In the genomic region with DNA sequence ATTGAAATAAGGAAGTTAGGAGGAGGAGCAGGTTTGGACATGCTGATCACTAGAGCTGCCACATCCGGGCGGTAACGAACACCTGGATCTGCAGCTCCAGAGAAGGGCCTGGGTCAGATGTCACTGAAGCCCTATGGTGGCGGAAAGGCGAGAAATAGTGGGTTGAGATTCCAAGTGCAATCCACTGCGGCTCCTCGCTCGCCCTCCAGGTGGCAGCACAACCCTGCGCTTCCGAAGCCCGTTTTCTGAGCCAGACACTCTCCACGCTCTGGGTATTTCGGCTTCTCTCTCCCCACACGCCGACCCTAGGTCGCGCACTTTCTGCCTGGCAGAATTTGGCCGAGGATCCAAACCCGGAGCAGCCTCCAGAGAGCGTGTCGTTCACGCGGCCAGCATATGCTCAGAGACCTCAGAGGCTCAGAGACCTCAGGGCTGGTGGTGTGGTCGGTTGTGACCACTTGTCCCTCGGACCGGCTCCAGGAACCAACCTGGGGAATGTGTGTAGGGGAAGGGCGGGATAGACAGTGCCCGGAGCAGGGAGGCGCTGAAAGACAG, we compare ENCODE assay signal across 8 cellular contexts. TPM values are rescaled to one million over a fixed set of nuclear protein-coding genes. Genes with fewer than 3 reads are reported as not detected.
DNase-seq lines count a peak whose midpoint lies in the region; ATAC-seq and TF ChIP-seq lines count a peak whose summit lies in the region.

No MANE protein-coding gene starts in this region.

- peak overlapping the region; percentile 67; the same call in 1 of the 2 replicates for H3K9ac ChIP-seq in iPS-20b (ENCODE audit: low read depth, low read length)

- peak overlapping the region; percentile 49 for H3K27ac ChIP-seq in WERI-Rb-1
- H3K27ac ChIP-seq in iPS-20b (ENCODE audit: low read length) = no peak overlapping the region
- peak overlapping the region in 12 of 21 experiments; percentile 10 to 74 (median 52) for H3K27ac ChIP-seq in skin epidermis

- H3K9me3 ChIP-seq in WERI-Rb-1 (ENCODE audit: severe bottlenecking) (no peaks in the 10 kb centered on the region), iPS-20b (ENCODE audit: insufficient read depth, low read depth, low read length) (no peaks in the 10 kb centered on the region)

- H3K4me3 ChIP-seq in WERI-Rb-1 (ENCODE audit: low read depth, low read length) (peak overlapping the region; percentile 57), iPS-20b (ENCODE audit: low read length) (peak overlapping the region; percentile 76), skin epidermis (peak overlapping the region; percentile 13 to 46 (median 26))

- in situ Hi-C loops in G401 (cut with HindIII; ENCODE audit: low sequenced_read_pairs) (no loop called here), T47D (cut with HindIII; ENCODE audit: low pct_unique_long_range_greater_than_20kb, low sequenced_read_pairs) (no loop called here)

- DNase-seq in G401 (ENCODE audit: low spot score) = peak; percentile 85
- peak; percentile 59 for DNase-seq in NCI-H2107 treated with DMSO at 0.1 percent for 48 hours (lab: John Stamatoyannopoulos, UW; ENCODE audit: unreplicated experiment)
- peak; percentile 85 for DNase-seq in WERI-Rb-1
- peak; percentile 71 to 84 for DNase-seq in T47D (ENCODE audit: low read depth in 1 of 2, low spot score in 1 of 2)
- DNase-seq in 8988T = no peak

- peak; percentile 61 for ATAC-seq in HG02798 (IDR thresholded peaks at IDR 0.05; ENCODE audit: poor library complexity, unreplicated experiment)

- peaks cover 7% of the 10 kb centered on the region; the same call in 1 of the 2 replicates for H3K4me1 ChIP-seq in iPS-20b (ENCODE audit: insufficient read depth, low read length)

- H3K36me3 ChIP-seq in WERI-Rb-1 = no peaks in the 10 kb centered on the region
- 0 out of 2 replicates have a peak, but pooled peaks cover 3% of the 10 kb centered on the region for H3K36me3 ChIP-seq in iPS-20b (ENCODE audit: insufficient read depth, low read depth, low read length)

- no peaks in the 10 kb centered on the region for H3K27me3 ChIP-seq in WERI-Rb-1 (ENCODE audit: insufficient read depth, low read depth, severe bottlenecking)
- peaks cover 36% of the 10 kb centered on the region for H3K27me3 ChIP-seq in iPS-20b (ENCODE audit: insufficient read depth, low read length)

- peak; percentile 95 for TF ChIP-seq CTCF in WERI-Rb-1 (IDR thresholded peaks at IDR 0.05; ENCODE audit: low read depth, low read length)

RNA-seq across cellular contexts. Expression of a gene that starts 0.9 kb away (rescaled TPM):
- 2.3 and 2.7 TPM in 2 replicates for total RNA-seq in G401 (2014; rRNA removed; shearing (Covaris generic))

RNA-seq across cellular contexts. Expression of a gene that starts 13.8 kb away (rescaled TPM):
- 20.5 and 20.9 TPM in 2 replicates for total RNA-seq in G401 (2014; rRNA removed; shearing (Covaris generic))

RNA-seq across cellular contexts. Expression of a gene that starts 18.3 kb away (rescaled TPM):
- total RNA-seq in G401 (2014; rRNA removed; shearing (Covaris generic)) = 0.17 and 3.5 TPM in 2 replicates

RNA-seq across cellular contexts. Expression of a gene that starts 26.8 kb away (rescaled TPM):
- 1,140 and 1,147 TPM in 2 replicates for total RNA-seq in G401 (2014; rRNA removed; shearing (Covaris generic))

RNA-seq across cellular contexts. Expression of a gene that starts 28.6 kb away (rescaled TPM):
- total RNA-seq in G401 (2014; rRNA removed; shearing (Covaris generic)) = 74.1 and 95.6 TPM in 2 replicates

Comparison
In these comparisons a context has a peak if more than half of its experiments do, and no peak if none do; other contexts are left out.
1. H3K4me3 ChIP-seq: peak in every context shown above with its lines; median percentile 76 in iPS-20b; 57 in WERI-Rb-1; 26 in skin epidermis.